9 cellular contexts compared by ENCODE assay signal in genomic region chrX:119467842-119468185, GRCh38. TPM values are rescaled to one million over a fixed set of nuclear protein-coding genes. Genes with fewer than 3 reads are reported as not detected.
A peak's percentile ranks its signal among the peaks of the same experiment; 100 is the strongest.
DNase-seq lines count a peak whose midpoint lies in the region; ATAC-seq, FAIRE-seq and TF ChIP-seq lines count a peak whose summit lies in the region.
"Had no signal": no experiment of that assay in that cellular context is flagged by ENCODE, and none has a peak within 500 bp of the region (broad histone marks: within the 10 kb centered on the region; RNA-seq: fewer than 3 reads in every experiment).

No MANE protein-coding gene starts in this region.

- H3K4me1 Mint-ChIP-seq in activated CD8-positive, alpha-beta memory T cell treated with anti-CD3 and anti-CD28 coated beads, Interleukin-2, amount 10 ng/mL, durations not matched to agents 7 days and 5 days, result peaks cover 25% of the 10 kb centered on the region
- H3K4me1 Mint-ChIP-seq in activated naive CD8-positive, alpha-beta T cell treated with anti-CD3 and anti-CD28 coated beads for 36 hours, result peaks cover 18% of the 10 kb centered on the region

- H3K36me3 Mint-ChIP-seq in activated CD8-positive, alpha-beta memory T cell treated with anti-CD3 and anti-CD28 coated beads, Interleukin-2, amount 10 ng/mL, durations not matched to agents 7 days and 5 days, result peaks cover 23% of the 10 kb centered on the region
- peaks cover 18% of the 10 kb centered on the region for H3K36me3 Mint-ChIP-seq in activated naive CD8-positive, alpha-beta T cell treated with anti-CD3 and anti-CD28 coated beads for 36 hours

- H3K4me3 ChIP-seq in keratinocyte (ENCODE audit: control insufficient read depth in 2 of 3, extremely low read depth in 1 of 3, insufficient read depth in 2 of 3, low read depth in 1 of 3, low read length in 3 of 3) (peak overlapping the region in 2 of 3 experiments; percentile 16 to 82), subcutaneous abdominal adipose tissue (ENCODE audit: low read depth in 1 of 5, low read length in 5 of 5) (peak overlapping the region; percentile 58 to 81 (median 61))

- H3K9me1 ChIP-seq in keratinocyte (ENCODE audit: control insufficient read depth, extremely low read depth, insufficient read depth, low read length), result no peaks in the 10 kb centered on the region

- H4K20me1 ChIP-seq in keratinocyte (ENCODE audit: control insufficient read depth, extremely low read depth, insufficient read depth, low read length), result peaks cover 7% of the 10 kb centered on the region

- no peak overlapping the region for H3K9ac ChIP-seq in keratinocyte (ENCODE audit: control insufficient read depth, extremely low read depth, insufficient read depth, low read length)
- no peak overlapping the region for H3K9ac ChIP-seq in subcutaneous abdominal adipose tissue (ENCODE audit: low read length in 5 of 5)

- H3K4me3 Mint-ChIP-seq in activated CD8-positive, alpha-beta memory T cell treated with anti-CD3 and anti-CD28 coated beads, Interleukin-2, amount 10 ng/mL, durations not matched to agents 7 days and 5 days, result peak overlapping the region; percentile 87
- peak overlapping the region; percentile 86 for H3K4me3 Mint-ChIP-seq in activated naive CD8-positive, alpha-beta T cell treated with anti-CD3 and anti-CD28 coated beads for 36 hours

- no peak for TF ChIP-seq CTCF in keratinocyte (optimal IDR thresholded peaks at IDR 0.05 in 1 of 3, IDR thresholded peaks at IDR 0.05 in 1 of 3, conservative IDR thresholded peaks at IDR 0.05 in 1 of 3; ENCODE audit: extremely low read depth in 1 of 3, insufficient read depth in 2 of 3, low read length in 3 of 3)

- peak overlapping the region; percentile 81 for H3K27ac Mint-ChIP-seq in activated CD8-positive, alpha-beta memory T cell treated with anti-CD3 and anti-CD28 coated beads, Interleukin-2, amount 10 ng/mL, durations not matched to agents 7 days and 5 days
- peak overlapping the region; percentile 82 for H3K27ac Mint-ChIP-seq in activated naive CD8-positive, alpha-beta T cell treated with anti-CD3 and anti-CD28 coated beads for 36 hours

- no peak for ATAC-seq in activated CD8-positive, alpha-beta memory T cell treated with anti-CD3 and anti-CD28 coated beads, Interleukin-2, amount 10 ng/mL, durations not matched to agents 7 days and 5 days
- no peak for ATAC-seq in left colon
- no peak for ATAC-seq in GM21737 (IDR thresholded peaks at IDR 0.05; ENCODE audit: unreplicated experiment)

- intact Hi-C loops in left colon (cut with DNase I, micrococcal nuclease), result no loop called here

- peaks cover 9% of the 10 kb centered on the region for H3K79me2 ChIP-seq in keratinocyte (ENCODE audit: control insufficient read depth, insufficient read depth, low read length)

- no peaks in the 10 kb centered on the region for H3K9me3 ChIP-seq in keratinocyte (ENCODE audit: control insufficient read depth, low read depth, low read length)
- H3K9me3 ChIP-seq in subcutaneous abdominal adipose tissue (ENCODE audit: control insufficient read depth in 5 of 5, low read length in 5 of 5), result no peaks in the 10 kb centered on the region

- no peak for DNase-seq in activated CD8-positive, alpha-beta memory T cell treated with anti-CD3 and anti-CD28 coated beads, Interleukin-2, amount 10 ng/mL, durations not matched to agents 7 days and 5 days
- DNase-seq in activated CD8-positive, alpha-beta memory T cell treated with anti-CD3 and anti-CD28 coated beads, Interleukin-2, amount 50 U/mL, for 48 hours, result no peak
- DNase-seq in activated naive CD8-positive, alpha-beta T cell treated with anti-CD3 and anti-CD28 coated beads for 36 hours, result no peak
- DNase-seq in keratinocyte (ENCODE audit: low read depth, low spot score) (no peak), NCI-H2171 treated with DMSO at 0.1 percent for 48 hours (lab: John Stamatoyannopoulos, UW) (no peak), left colon (no peak)

- H3K27ac ChIP-seq in keratinocyte (ENCODE audit: control insufficient read depth, insufficient read depth, low read length) (no peak overlapping the region), subcutaneous abdominal adipose tissue (ENCODE audit: low read depth, low read length) (no peak overlapping the region)

- FAIRE-seq in keratinocyte (lab: Jason Lieb, UNC), result no peak
- FAIRE-seq: TTC549 had no signal

- H3K4me1 ChIP-seq in keratinocyte (ENCODE audit: control insufficient read depth, extremely low read depth, insufficient read depth, low read length) (no peaks in the 10 kb centered on the region), subcutaneous abdominal adipose tissue (ENCODE audit: control insufficient read depth in 5 of 5, insufficient read depth in 5 of 5, low read length in 5 of 5) (peaks cover 4 to 14% (median 10%) of the 10 kb centered on the region in 5 donors)

- H3K27me3 Mint-ChIP-seq in activated CD8-positive, alpha-beta memory T cell treated with anti-CD3 and anti-CD28 coated beads, Interleukin-2, amount 10 ng/mL, durations not matched to agents 7 days and 5 days, result no peaks in the 10 kb centered on the region
- no peaks in the 10 kb centered on the region for H3K27me3 Mint-ChIP-seq in activated naive CD8-positive, alpha-beta T cell treated with anti-CD3 and anti-CD28 coated beads for 36 hours

- H3K27me3 ChIP-seq in keratinocyte (ENCODE audit: control insufficient read depth, extremely low read depth, insufficient read depth, low read length), result no peaks in the 10 kb centered on the region
- H3K27me3 ChIP-seq in subcutaneous abdominal adipose tissue (ENCODE audit: control insufficient read depth in 5 of 5, insufficient read depth in 4 of 5, low read length in 5 of 5), result no peaks in the 10 kb centered on the region

- H3K9me3 Mint-ChIP-seq in activated CD8-positive, alpha-beta memory T cell treated with anti-CD3 and anti-CD28 coated beads, Interleukin-2, amount 10 ng/mL, durations not matched to agents 7 days and 5 days (ENCODE audit: low read depth), result no peaks in the 10 kb centered on the region
- H3K9me3 Mint-ChIP-seq in activated naive CD8-positive, alpha-beta T cell treated with anti-CD3 and anti-CD28 coated beads for 36 hours, result no peaks in the 10 kb centered on the region

- H3K36me3 ChIP-seq in keratinocyte (ENCODE audit: control insufficient read depth in 2 of 2, extremely low read depth in 1 of 2, insufficient read depth in 2 of 2, low read length in 2 of 2) (peaks cover 0 to 9% of the 10 kb centered on the region in 2 experiments), subcutaneous abdominal adipose tissue (ENCODE audit: control insufficient read depth in 5 of 5, insufficient read depth in 5 of 5, low read length in 5 of 5) (peaks cover 4 to 15% (median 13%) of the 10 kb centered on the region in 5 donors)

- peak overlapping the region; percentile 66 for H2AFZ ChIP-seq in keratinocyte (ENCODE audit: control insufficient read depth, low read length)

- dilution Hi-C loops in keratinocyte (cut with MboI; ENCODE audit: extremely low pct_ligation_motif_present, low sequenced_read_pairs), result no loop called here

- peak overlapping the region; percentile 59 for H3K4me2 ChIP-seq in keratinocyte (ENCODE audit: control insufficient read depth, extremely low read depth, insufficient read depth, low read depth, low read length)

- CTCF ChIA-PET in activated CD8-positive, alpha-beta memory T cell treated with anti-CD3 and anti-CD28 coated beads, Interleukin-2, amount 10 ng/mL, durations not matched to agents 7 days and 5 days (lab: Charles Lee), result interaction anchor here (0.5 to 2.2 kb wide), 3 partner anchors 15 to 237 kb away, joined by 3 to 7 read pairs (median 5); no protein-coding TSS in a partner anchor

RNA-seq across cellular contexts. Expression of gene SLC25A5, which starts 0.4 kb away (rescaled TPM):
- total RNA-seq in activated CD8-positive, alpha-beta memory T cell treated with anti-CD3 and anti-CD28 coated beads, Interleukin-2, amount 10 ng/mL, durations not matched to agents 7 days and 5 days, result 100 to 1,000 TPM; 434 to 517 TPM
- total RNA-seq in activated naive CD8-positive, alpha-beta T cell treated with anti-CD3 and anti-CD28 coated beads for 36 hours, result 100 to 1,000 TPM; 794 to 829 TPM
- 310 to 608 TPM (median 447 TPM) in 3 replicates for polyA plus RNA-seq in keratinocyte
- polyA plus RNA-seq in keratinocyte (2011; ENCODE audit: low read depth), result 196 TPM
- 469 and 483 TPM in 2 replicates for polyA plus RNA-seq in keratinocyte (2011; cell fraction: cytosol; rRNA removed)
- polyA plus RNA-seq in keratinocyte (2011; cell fraction: nucleus; rRNA removed), result 181 and 209 TPM in 2 replicates
- polyA plus RNA-seq in keratinocyte (2012; ENCODE audit: low replicate concordance), result 459 and 665 TPM in 2 replicates
- 301 to 438 TPM (median 391 TPM) in 3 replicates for polyA minus RNA-seq in keratinocyte
- polyA minus RNA-seq in keratinocyte (2011; cell fraction: cytosol; rRNA and poly(A)+ RNA removed), result 232 TPM
- polyA minus RNA-seq in keratinocyte (2011; cell fraction: nucleus; rRNA and poly(A)+ RNA removed), result 51.5 and 57.2 TPM in 2 replicates
- total RNA-seq in left colon, result 1,000 to 10,000 TPM; 1,116 to 1,323 TPM
